Comparison of ENCODE assay signal across 20 cellular contexts in genomic region chr15:92605225-92605944, GRCh38. TPM values are rescaled to one million over a fixed set of nuclear protein-coding genes. Genes with fewer than 3 reads are reported as not detected.
DNase-seq lines count a peak whose midpoint lies in the region; ATAC-seq and TF ChIP-seq lines count a peak whose summit lies in the region.
"Had no signal": no experiment of that assay in that cellular context is flagged by ENCODE, and none has a peak within 500 bp of the region (broad histone marks: within the 10 kb centered on the region; RNA-seq: fewer than 3 reads in every experiment).

No MANE protein-coding gene starts in this region.

- H3K27ac Mint-ChIP-seq in chondrocyte (ENCODE audit: unreplicated experiment), result no peak overlapping the region
- peak overlapping the region; percentile 43 for H3K27ac Mint-ChIP-seq in neural crest cell (ENCODE audit: unreplicated experiment)
- no peak overlapping the region for H3K27ac Mint-ChIP-seq in activated T-cell treated with anti-CD3 and anti-CD28 coated beads, Interleukin-2, amount 50 U/mL, for 24 hours
- H3K27ac Mint-ChIP-seq: CD4-positive, alpha-beta memory T cell; HFFc6 had no signal

- H3K9me3 Mint-ChIP-seq in chondrocyte (ENCODE audit: low read depth) (no peaks in the 10 kb centered on the region), neural crest cell (peaks cover 18% of the 10 kb centered on the region)
- H3K9me3 Mint-ChIP-seq in activated T-cell treated with anti-CD3 and anti-CD28 coated beads, Interleukin-2, amount 50 U/mL, for 24 hours, result no peaks in the 10 kb centered on the region

- H3K27me3 Mint-ChIP-seq in chondrocyte (ENCODE audit: low read depth) (peaks cover 21% of the 10 kb centered on the region), neural crest cell (ENCODE audit: low read depth) (no peaks in the 10 kb centered on the region)
- peaks cover 13% of the 10 kb centered on the region for H3K27me3 Mint-ChIP-seq in activated T-cell treated with anti-CD3 and anti-CD28 coated beads, Interleukin-2, amount 50 U/mL, for 24 hours

- intact Hi-C loops in upper lobe of right lung (cut with DNase I), result no loop called here

- DNase-seq in AG10803 (ENCODE audit: low read depth) (peak; percentile 16), chondrocyte (ENCODE audit: low spot score) (peak; percentile 20), neural crest cell (ENCODE audit: low read depth, low spot score) (no peak), upper lobe of right lung (peak; percentile 52), cerebellar nuclear complex (lab: John Stamatoyannopoulos, UW) (no peak), NCI-H2196 treated with DMSO at 0.1 percent for 48 hours (lab: John Stamatoyannopoulos, UW; ENCODE audit: unreplicated experiment) (no peak)
- no peak for DNase-seq in activated T-cell treated with anti-CD3 and anti-CD28 coated beads, Interleukin-2, amount 50 U/mL, for 24 hours
- DNase-seq: 8988T; ACHN; C1 segment of cervical spinal cord; Calu3; CD4-positive, alpha-beta memory T cell; COR-L47; DMS53; DMS79 treated with DMSO at 0.1 percent for 48 hours; GF-D8; GOT3; HFFc6 had no signal

- no peak overlapping the region for H3K27ac ChIP-seq in upper lobe of right lung
- H3K27ac ChIP-seq: A549 had no signal

- ATAC-seq in upper lobe of right lung, result peak; percentile 48
- ATAC-seq: A549 had no signal

- H3K4me1 Mint-ChIP-seq in chondrocyte (ENCODE audit: low read depth) (no peaks in the 10 kb centered on the region), neural crest cell (peaks cover 14% of the 10 kb centered on the region)
- no peaks in the 10 kb centered on the region for H3K4me1 Mint-ChIP-seq in activated T-cell treated with anti-CD3 and anti-CD28 coated beads, Interleukin-2, amount 50 U/mL, for 24 hours (ENCODE audit: low read depth)
- H3K4me1 Mint-ChIP-seq: CD4-positive, alpha-beta memory T cell had no signal

- H3K4me3 ChIP-seq in AG10803 (ENCODE audit: low read length) (no peak overlapping the region), upper lobe of right lung (no peak overlapping the region)
- H3K4me3 ChIP-seq: A549, HAP-1 had no signal

- H3K4me1 ChIP-seq in upper lobe of right lung, result no peaks in the 10 kb centered on the region
- H3K4me1 ChIP-seq: HAP-1 had no signal

- no peaks in the 10 kb centered on the region for H3K27me3 ChIP-seq in upper lobe of right lung

- TF ChIP-seq CTCF in AG10803 (conservative IDR thresholded peaks at IDR 0.05; ENCODE audit: low read length), result no peak
- TF ChIP-seq CTCF in chondrocyte (IDR thresholded peaks at IDR 0.05), result no peak
- TF ChIP-seq CTCF in neural crest cell (conservative IDR thresholded peaks at IDR 0.05), result no peak
- no peak for TF ChIP-seq CTCF in upper lobe of right lung (IDR thresholded peaks at IDR 0.05)

- no peaks in the 10 kb centered on the region for H3K36me3 ChIP-seq in upper lobe of right lung
- H3K36me3 ChIP-seq: HAP-1 had no signal

- H3K4me3 Mint-ChIP-seq in chondrocyte (ENCODE audit: unreplicated experiment) (no peak overlapping the region), neural crest cell (no peak overlapping the region)
- H3K4me3 Mint-ChIP-seq in activated T-cell treated with anti-CD3 and anti-CD28 coated beads, Interleukin-2, amount 50 U/mL, for 24 hours, result no peak overlapping the region
- H3K4me3 Mint-ChIP-seq: CD4-positive, alpha-beta memory T cell; HFFc6 had no signal

- H3K36me3 Mint-ChIP-seq in chondrocyte (ENCODE audit: low read depth) (peaks cover 1% of the 10 kb centered on the region), neural crest cell (ENCODE audit: low read depth) (peaks cover 10% of the 10 kb centered on the region)
- no peaks in the 10 kb centered on the region for H3K36me3 Mint-ChIP-seq in activated T-cell treated with anti-CD3 and anti-CD28 coated beads, Interleukin-2, amount 50 U/mL, for 24 hours (ENCODE audit: low read depth)
- H3K36me3 Mint-ChIP-seq: CD4-positive, alpha-beta memory T cell had no signal

- H3K9me3 ChIP-seq in upper lobe of right lung, result no peaks in the 10 kb centered on the region
- H3K9me3 ChIP-seq: A549, HAP-1 had no signal

RNA-seq across cellular contexts. Expression of gene FAM174B, which starts 50.2 kb away (rescaled TPM):
- total RNA-seq in chondrocyte (11.0 to 24.0 TPM (median 21.9 TPM) in 3 replicates), neural crest cell (10.6 and 12.1 TPM in 2 replicates), upper lobe of right lung (62.9 TPM)

Comparison
In these comparisons a context has a peak if more than half of its experiments do, and no peak if none do; other contexts are left out.
1. DNase-seq: peak in AG10803 (single experiment), chondrocyte (single experiment) and upper lobe of right lung (single experiment); none in neural crest cell (single experiment), cerebellar nuclear complex (0 of 2), activated T-cell treated with anti-CD3 and anti-CD28 coated beads, Interleukin-2, amount 50 U/mL, for 24 hours (single experiment) and NCI-H2196 treated with DMSO at 0.1 percent for 48 hours (single experiment).